In genomic region chr20:4150095-4150492, GRCh38 we compare ENCODE assay signal across 8 cellular contexts. TPM values are rescaled to one million over a fixed set of nuclear protein-coding genes. Genes with fewer than 3 reads are reported as not detected.
A peak's percentile ranks its signal among the peaks of the same experiment; 100 is the strongest.
DNase-seq lines count a peak whose midpoint lies in the region; ATAC-seq and TF ChIP-seq lines count a peak whose summit lies in the region.

No MANE protein-coding gene starts in this region.

- no peak overlapping the region for H3K27ac Mint-ChIP-seq in activated B cell treated with CpG ODN at 0.5 μM for 24 hours

- intact Hi-C loops in activated B cell treated with CpG ODN at 0.5 μM for 24 hours (cut with micrococcal nuclease) (no loop called here), left ventricle myocardium superior (cut with micrococcal nuclease) (no loop called here)

- ATAC-seq in activated B cell treated with CpG ODN at 0.5 μM for 24 hours (ENCODE audit: low read depth) (no peak), left ventricle myocardium superior (peak; percentile 24), HG02885 (IDR thresholded peaks at IDR 0.05; ENCODE audit: poor library complexity, unreplicated experiment) (no peak)

- peaks cover 16% of the 10 kb centered on the region for H3K4me1 Mint-ChIP-seq in activated B cell treated with CpG ODN at 0.5 μM for 24 hours

- TF ChIP-seq CTCF in activated B cell treated with CpG ODN at 0.5 μM for 24 hours (IDR thresholded peaks at IDR 0.05): no peak

- peak overlapping the region; percentile 78 for H3K4me3 ChIP-seq in skeletal muscle cell (ENCODE audit: low read depth, low read length)

- POLR2A ChIA-PET in activated B cell treated with CpG ODN at 0.5 μM for 24 hours (lab: Charles Lee): no interaction called here

- H3K36me3 Mint-ChIP-seq in activated B cell treated with CpG ODN at 0.5 μM for 24 hours (ENCODE audit: low read depth): no peaks in the 10 kb centered on the region

- DNase-seq in GM03348 (ENCODE audit: low spot score) (peak; percentile 82), activated B cell treated with CpG ODN at 0.5 μM for 24 hours (no peak), left ventricle myocardium superior (no peak), skeletal muscle cell (ENCODE audit: low read depth) (no peak), NCI-H2171 (lab: John Stamatoyannopoulos, UW) (no peak), NCI-H1436 (lab: John Stamatoyannopoulos, UW) (no peak), C1 segment of cervical spinal cord (lab: John Stamatoyannopoulos, UW) (no peak)

- CTCF ChIA-PET in activated B cell treated with CpG ODN at 0.5 μM for 24 hours (lab: Charles Lee): no interaction called here

- H3K4me3 Mint-ChIP-seq in activated B cell treated with CpG ODN at 0.5 μM for 24 hours: peak overlapping the region; percentile 60

- H3K27me3 Mint-ChIP-seq in activated B cell treated with CpG ODN at 0.5 μM for 24 hours: peaks cover 46% of the 10 kb centered on the region

- H3K9me3 Mint-ChIP-seq in activated B cell treated with CpG ODN at 0.5 μM for 24 hours: no peaks in the 10 kb centered on the region

RNA-seq across cellular contexts. Expression of gene SMOX, which starts 1.5 kb away (rescaled TPM):
- total RNA-seq in activated B cell treated with CpG ODN at 0.5 μM for 24 hours (0.12 TPM in 1 of 2 replicates, not detected in the other), left ventricle myocardium superior (3.0 TPM)
